11 cellular contexts compared by ENCODE assay signal in genomic region chr16:62035115-62036092, GRCh38. TPM values are rescaled to one million over a fixed set of nuclear protein-coding genes. Genes with fewer than 3 reads are reported as not detected.
A peak's percentile ranks its signal among the peaks of the same experiment; 100 is the strongest.
DNase-seq lines count a peak whose midpoint lies in the region; ATAC-seq, FAIRE-seq and TF ChIP-seq lines count a peak whose summit lies in the region.
"Had no signal": no experiment of that assay in that cellular context is flagged by ENCODE, and none has a peak within 500 bp of the region (broad histone marks: within the 10 kb centered on the region; RNA-seq: fewer than 3 reads in every experiment).

No MANE protein-coding gene starts in this region.

- no peaks in the 10 kb centered on the region for H3K36me3 Mint-ChIP-seq in astrocyte (ENCODE audit: low read depth, unreplicated experiment)

- H2AFZ ChIP-seq in astrocyte (ENCODE audit: low read depth, low read length) (peak overlapping the region; percentile 86), smooth muscle cell (ENCODE audit: low read depth) (peak overlapping the region; percentile 17)

- 2% methylated on average over 58 of the region's 65 CpGs for WGBS in smooth muscle cell (ENCODE audit: low lambda C conversion rate)

- FAIRE-seq in astrocyte (lab: Jason Lieb, UNC): no peak

- H3K79me2 ChIP-seq in astrocyte (ENCODE audit: insufficient read depth, low read length) (no peaks in the 10 kb centered on the region), smooth muscle cell (ENCODE audit: low read depth) (no peaks in the 10 kb centered on the region)

- peaks cover 20% of the 10 kb centered on the region for H3K4me1 Mint-ChIP-seq in astrocyte (ENCODE audit: low read depth, unreplicated experiment)
- H3K4me1 Mint-ChIP-seq: naive thymus-derived CD8-positive, alpha-beta T cell had no signal

- H3K9ac ChIP-seq in astrocyte (ENCODE audit: low read length) (peak overlapping the region; percentile 13), smooth muscle cell (ENCODE audit: low read depth) (no peak overlapping the region)

- H3F3A ChIP-seq in smooth muscle cell (ENCODE audit: low read depth): no peaks in the 10 kb centered on the region

- no peak for TF ChIP-seq CTCF in astrocyte (IDR thresholded peaks at IDR 0.05; ENCODE audit: insufficient read depth, low read depth, low read length)
- no peak for TF ChIP-seq CTCF in kidney epithelial cell (IDR thresholded peaks at IDR 0.05; ENCODE audit: insufficient read depth, low read length, poor library complexity, severe bottlenecking)
- no peak for TF ChIP-seq CTCF in smooth muscle cell (IDR thresholded peaks at IDR 0.05; ENCODE audit: borderline replicate concordance, insufficient read depth, poor library complexity, severe bottlenecking)
- TF ChIP-seq CTCF in omental fat pad (IDR thresholded peaks at IDR 0.05): no peak

- H3K4me3 ChIP-seq in astrocyte (ENCODE audit: insufficient read depth, low read depth, low read length) (peak overlapping the region; percentile 57), kidney epithelial cell (ENCODE audit: low read depth, low read length) (peak overlapping the region; percentile 29), smooth muscle cell (peak overlapping the region; percentile 43)

- H4K20me1 ChIP-seq in astrocyte (ENCODE audit: insufficient read depth, low read length) (no peaks in the 10 kb centered on the region), smooth muscle cell (ENCODE audit: low read depth) (no peaks in the 10 kb centered on the region)

- H3K27me3 ChIP-seq in astrocyte (ENCODE audit: insufficient read depth, low read length) (peaks cover 48% of the 10 kb centered on the region), kidney epithelial cell (ENCODE audit: control insufficient read depth, insufficient read depth, low read length) (peaks cover 44% of the 10 kb centered on the region), smooth muscle cell (ENCODE audit: low read depth) (peaks cover 81% of the 10 kb centered on the region)

- H3K27ac Mint-ChIP-seq in astrocyte (ENCODE audit: unreplicated experiment): peak overlapping the region; percentile 34
- H3K27ac Mint-ChIP-seq: T-helper 2 cell treated with Interferon-gamma antibody and Interleukin-4, amounts not matched to agents 5 μg/mL and 100 μg/mL, for 36 hours had no signal

- H3K27ac ChIP-seq in astrocyte (ENCODE audit: low read depth, low read length) (no peak overlapping the region), smooth muscle cell (ENCODE audit: low read depth) (no peak overlapping the region)

- H3K9me3 Mint-ChIP-seq in astrocyte (ENCODE audit: unreplicated experiment): no peaks in the 10 kb centered on the region
- H3K9me3 Mint-ChIP-seq: T-helper 2 cell treated with Interferon-gamma antibody and Interleukin-4, amounts not matched to agents 5 μg/mL and 100 μg/mL, for 36 hours had no signal

- H3K27me3 Mint-ChIP-seq in astrocyte (ENCODE audit: low read depth, unreplicated experiment): peaks cover 38% of the 10 kb centered on the region

- no peak for ATAC-seq in omental fat pad (ENCODE audit: low FRiP score)
- ATAC-seq: naive thymus-derived CD8-positive, alpha-beta T cell had no signal

- DNase-seq in LHCN-M2 (ENCODE audit: low read depth) (peak; percentile 18), astrocyte (ENCODE audit: low read depth) (no peak), kidney epithelial cell (ENCODE audit: low read depth) (no peak), smooth muscle cell (lab: John Stamatoyannopoulos, UW; ENCODE audit: unreplicated experiment) (no peak), NCI-H524 treated with DMSO at 0.1 percent for 48 hours (lab: John Stamatoyannopoulos, UW) (no peak), omental fat pad (ENCODE audit: low spot score) (no peak)
- no peak for DNase-seq in activated naive CD4-positive, alpha-beta T cell treated with Interleukin-2 at 50 U/mL for 16 hours
- DNase-seq: GF-D8; naive thymus-derived CD8-positive, alpha-beta T cell; NCI-H2029 had no signal

- H3K9me3 ChIP-seq in astrocyte (ENCODE audit: insufficient read depth, low read depth, low read length) (no peaks in the 10 kb centered on the region), smooth muscle cell (replicated peaks; ENCODE audit: low read depth) (no peaks in the 10 kb centered on the region)

- peaks cover 9% of the 10 kb centered on the region for H3K4me1 ChIP-seq in astrocyte (ENCODE audit: insufficient read depth, low read length)
- peaks cover 35% of the 10 kb centered on the region for H3K4me1 ChIP-seq in smooth muscle cell (ENCODE audit: low read depth)

- H3K4me2 ChIP-seq in astrocyte (ENCODE audit: low read length) (peak overlapping the region; percentile 82), smooth muscle cell (peak overlapping the region; percentile 88)

- H3K4me3 Mint-ChIP-seq in astrocyte (ENCODE audit: unreplicated experiment): peak overlapping the region; percentile 91
- H3K4me3 Mint-ChIP-seq: naive thymus-derived CD8-positive, alpha-beta T cell; T-helper 2 cell treated with Interferon-gamma antibody and Interleukin-4, amounts not matched to agents 5 μg/mL and 100 μg/mL, for 36 hours had no signal

- H3K36me3 ChIP-seq in astrocyte (ENCODE audit: insufficient read depth, low read length) (no peaks in the 10 kb centered on the region), kidney epithelial cell (ENCODE audit: control insufficient read depth, insufficient read depth, low read length) (no peaks in the 10 kb centered on the region), smooth muscle cell (ENCODE audit: low read depth) (no peaks in the 10 kb centered on the region)

RNA-seq across cellular contexts. Expression of gene CDH8, which starts 0.8 kb away (rescaled TPM):
- total RNA-seq in LHCN-M2 (2014; rRNA removed) (0.32 and 3.0 TPM in 2 replicates), astrocyte (13.2 and 17.5 TPM in 2 replicates), kidney epithelial cell (0.34 and 0.92 TPM in 2 replicates), smooth muscle cell (1.8 and 7.1 TPM in 2 replicates), omental fat pad (not detected)
- polyA plus RNA-seq in LHCN-M2 (2012): 17.3 TPM
- polyA plus RNA-seq in smooth muscle cell: 4.3 and 5.5 TPM in 2 replicates
- polyA plus RNA-seq: naive thymus-derived CD8-positive, alpha-beta T cell had no signal
